In the genomic region with DNA sequence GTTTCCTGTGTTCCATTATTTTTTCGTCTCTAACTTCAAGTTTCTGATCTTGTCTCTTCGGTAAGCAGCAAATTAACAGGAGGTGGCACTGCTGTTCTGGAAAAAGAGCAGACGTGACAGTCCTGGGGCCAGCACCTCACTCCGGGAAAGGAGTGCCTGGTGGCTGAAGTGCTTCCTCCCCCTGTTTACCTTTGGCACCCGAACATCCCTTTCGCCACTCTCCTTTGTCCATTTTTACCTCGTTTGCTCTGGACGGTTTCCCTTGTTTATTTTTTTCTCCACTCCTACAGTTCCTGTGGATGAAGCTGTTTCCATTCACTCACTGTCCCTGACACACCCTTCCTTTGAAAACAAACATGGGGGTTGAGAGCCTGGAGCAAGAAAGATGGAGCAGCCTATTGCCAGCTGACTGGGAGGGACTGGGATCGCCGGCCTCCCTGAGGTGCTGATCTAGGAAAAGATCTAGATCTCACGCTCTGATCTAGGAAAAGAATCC, we compare ENCODE assay signal across 1 cellular context.
A peak's percentile ranks its signal among the peaks of the same experiment; 100 is the strongest.
TF ChIP-seq lines count a peak whose summit lies in the region.

No MANE protein-coding gene starts in this region.

TF ChIP-seq in HEK293, 187 proteins besides CTCF, POLR2A, EP300 and RAD21 (continued from another document):
- TF ChIP-seq, protein P1, sequence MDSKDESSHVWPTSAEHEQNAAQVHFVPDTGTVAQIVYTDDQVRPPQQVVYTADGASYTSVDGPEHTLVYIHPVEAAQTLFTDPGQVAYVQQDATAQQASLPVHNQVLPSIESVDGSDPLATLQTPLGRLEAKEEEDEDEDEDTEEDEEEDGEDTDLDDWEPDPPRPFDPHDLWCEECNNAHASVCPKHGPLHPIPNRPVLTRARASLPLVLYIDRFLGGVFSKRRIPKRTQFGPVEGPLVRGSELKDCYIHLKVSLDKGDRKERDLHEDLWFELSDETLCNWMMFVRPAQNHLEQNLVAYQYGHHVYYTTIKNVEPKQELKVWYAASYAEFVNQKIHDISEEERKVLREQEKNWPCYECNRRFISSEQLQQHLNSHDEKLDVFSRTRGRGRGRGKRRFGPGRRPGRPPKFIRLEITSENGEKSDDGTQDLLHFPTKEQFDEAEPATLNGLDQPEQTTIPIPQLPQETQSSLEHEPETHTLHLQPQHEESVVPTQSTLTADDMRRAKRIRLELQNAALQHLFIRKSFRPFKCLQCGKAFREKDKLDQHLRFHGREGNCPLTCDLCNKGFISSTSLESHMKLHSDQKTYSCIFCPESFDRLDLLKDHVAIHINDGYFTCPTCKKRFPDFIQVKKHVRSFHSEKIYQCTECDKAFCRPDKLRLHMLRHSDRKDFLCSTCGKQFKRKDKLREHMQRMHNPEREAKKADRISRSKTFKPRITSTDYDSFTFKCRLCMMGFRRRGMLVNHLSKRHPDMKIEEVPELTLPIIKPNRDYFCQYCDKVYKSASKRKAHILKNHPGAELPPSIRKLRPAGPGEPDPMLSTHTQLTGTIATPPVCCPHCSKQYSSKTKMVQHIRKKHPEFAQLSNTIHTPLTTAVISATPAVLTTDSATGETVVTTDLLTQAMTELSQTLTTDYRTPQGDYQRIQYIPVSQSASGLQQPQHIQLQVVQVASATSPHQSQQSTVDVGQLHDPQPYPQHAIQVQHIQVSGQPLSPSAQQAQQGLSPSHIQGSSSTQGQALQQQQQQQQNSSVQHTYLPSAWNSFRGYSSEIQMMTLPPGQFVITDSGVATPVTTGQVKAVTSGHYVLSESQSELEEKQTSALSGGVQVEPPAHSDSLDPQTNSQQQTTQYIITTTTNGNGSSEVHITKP (tag by site-specific recombination; IDR thresholded peaks at IDR 0.05) = no peak
- TF ChIP-seq ZNF624 (tag by site-specific recombination; IDR thresholded peaks at IDR 0.05) (no peak), ZNF426 (tag by site-specific recombination; IDR thresholded peaks at IDR 0.05) (no peak), PRDM1 (tag by site-specific recombination; IDR thresholded peaks at IDR 0.05) (0 out of 2 replicates have a peak, but pooled peaks have one; percentile 37), ZNF19 (tag by site-specific recombination; IDR thresholded peaks at IDR 0.05; ENCODE audit: low read depth) (no peak), ZNF266 (tag by site-specific recombination; IDR thresholded peaks at IDR 0.05; ENCODE audit: low read depth) (no peak)
- TF ChIP-seq, protein P2, sequence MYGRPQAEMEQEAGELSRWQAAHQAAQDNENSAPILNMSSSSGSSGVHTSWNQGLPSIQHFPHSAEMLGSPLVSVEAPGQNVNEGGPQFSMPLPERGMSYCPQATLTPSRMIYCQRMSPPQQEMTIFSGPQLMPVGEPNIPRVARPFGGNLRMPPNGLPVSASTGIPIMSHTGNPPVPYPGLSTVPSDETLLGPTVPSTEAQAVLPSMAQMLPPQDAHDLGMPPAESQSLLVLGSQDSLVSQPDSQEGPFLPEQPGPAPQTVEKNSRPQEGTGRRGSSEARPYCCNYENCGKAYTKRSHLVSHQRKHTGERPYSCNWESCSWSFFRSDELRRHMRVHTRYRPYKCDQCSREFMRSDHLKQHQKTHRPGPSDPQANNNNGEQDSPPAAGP (tag by site-specific recombination; IDR thresholded peaks at IDR 0.05) = peak; percentile 95
